In genomic region chr19:2887391-2887914, GRCh38 we compare ENCODE assay signal across 8 cellular contexts. TPM values are rescaled to one million over a fixed set of nuclear protein-coding genes. Genes with fewer than 3 reads are reported as not detected.
A peak's percentile ranks its signal among the peaks of the same experiment; 100 is the strongest.
DNase-seq lines count a peak whose midpoint lies in the region; ATAC-seq and TF ChIP-seq lines count a peak whose summit lies in the region.

No MANE protein-coding gene starts in this region.

- no peaks in the 10 kb centered on the region for H3K4me1 Mint-ChIP-seq in activated CD4-positive, alpha-beta T cell treated with anti-CD3 and anti-CD28 coated beads, Interleukin-2, amount 10 ng/mL, durations not matched to agents 24 days and 14 days

- intact Hi-C loops in activated CD4-positive, alpha-beta T cell treated with anti-CD3 and anti-CD28 coated beads, Interleukin-2, amount 10 ng/mL, durations not matched to agents 24 days and 14 days (cut with micrococcal nuclease) = loop anchor here (1.0 kb wide), 1 partner anchor 63 kb away; no protein-coding TSS in a partner anchor
- intact Hi-C loops in PC-3 (cut with micrococcal nuclease) (loop anchor here (2.0 kb wide), 1 partner anchor 63 kb away; no protein-coding TSS in a partner anchor), colonic mucosa (cut with DNase I) (loop anchor here (5.0 kb wide), 1 partner anchor 55 kb away; the partner anchor contains the start of gene ZNF77)

- peaks cover 5% of the 10 kb centered on the region; the same call in 1 of the 2 replicates for H3K4me1 ChIP-seq in PC-3 (ENCODE audit: insufficient read depth, low read length)
- H3K4me1 ChIP-seq in colonic mucosa = no peaks in the 10 kb centered on the region
- H3K4me1 ChIP-seq in lung (ENCODE audit: control insufficient read depth in 2 of 2, insufficient read depth in 2 of 2, low read length in 2 of 2) = peaks cover 0 to 1% of the 10 kb centered on the region in 2 donors

- H3K4me2 ChIP-seq in PC-3 (ENCODE audit: low read length) = peak overlapping the region; percentile 78

- H3K9me3 ChIP-seq in PC-3 (ENCODE audit: low read length) (no peaks in the 10 kb centered on the region), colonic mucosa (no peaks in the 10 kb centered on the region), lung (ENCODE audit: control insufficient read depth in 2 of 2, insufficient read depth in 1 of 2, low read length in 1 of 2) (no peaks in the 10 kb centered on the region)

- POLR2A ChIA-PET in PC-3 (lab: Charles Lee; ENCODE audit: unreplicated experiment) = interaction anchor here (0.7 kb wide), 1 partner anchor 62 kb away, joined by 5 read pairs; no protein-coding TSS in a partner anchor

- H3K36me3 ChIP-seq in PC-3 (ENCODE audit: low read depth, low read length) (no peaks in the 10 kb centered on the region), colonic mucosa (no peaks in the 10 kb centered on the region), lung (ENCODE audit: control insufficient read depth in 2 of 2, insufficient read depth in 2 of 2, low read length in 2 of 2) (no peaks in the 10 kb centered on the region)

- WGBS in lung, 2 donors = 23 to 29% methylated on average over 9 of the region's 9 CpGs

- H4K20me1 ChIP-seq in PC-3 (ENCODE audit: low read length) = no peaks in the 10 kb centered on the region

- H3K27me3 ChIP-seq in PC-3 (ENCODE audit: low read length) (no peaks in the 10 kb centered on the region), colonic mucosa (no peaks in the 10 kb centered on the region), lung (ENCODE audit: control insufficient read depth, insufficient read depth) (no peaks in the 10 kb centered on the region)

- no peak overlapping the region for H3K27ac Mint-ChIP-seq in activated CD4-positive, alpha-beta T cell treated with anti-CD3 and anti-CD28 coated beads, Interleukin-2, amount 10 ng/mL, durations not matched to agents 24 days and 14 days

- peak; percentile 66 for TF ChIP-seq CTCF in PC-3 (conservative IDR thresholded peaks at IDR 0.05; ENCODE audit: low read depth, low read length)
- peak; percentile 62 for TF ChIP-seq CTCF in colonic mucosa (IDR thresholded peaks at IDR 0.05)
- peak; percentile 38 for TF ChIP-seq CTCF in lung (IDR thresholded peaks at IDR 0.05; ENCODE audit: control extremely low read depth, extremely low read depth)

- peak overlapping the region; percentile 93 for H2AFZ ChIP-seq in PC-3 (ENCODE audit: low read length)

- peak; percentile 57 for DNase-seq in activated CD4-positive, alpha-beta T cell treated with anti-CD3 and anti-CD28 coated beads, Interleukin-2, amount 10 ng/mL, durations not matched to agents 24 days and 14 days
- no peak for DNase-seq in activated CD4-positive, alpha-beta T cell treated with anti-CD3 and anti-CD28 coated beads for 1 hour
- DNase-seq in Kasumi-1 (lab: John Stamatoyannopoulos, UW) (peak; percentile 94 to 95), PC-3 (peak; percentile 79), colonic mucosa (no peak), lung (ENCODE audit: low spot score) (no peak)

- H3K36me3 Mint-ChIP-seq in activated CD4-positive, alpha-beta T cell treated with anti-CD3 and anti-CD28 coated beads, Interleukin-2, amount 10 ng/mL, durations not matched to agents 24 days and 14 days (ENCODE audit: low read depth) = no peaks in the 10 kb centered on the region

- peak overlapping the region; percentile 55 for H3K4me3 ChIP-seq in PC-3 (ENCODE audit: low read length)
- no peak overlapping the region for H3K4me3 ChIP-seq in colonic mucosa
- no peak overlapping the region for H3K4me3 ChIP-seq in lung

- H3F3A ChIP-seq in PC-3 (ENCODE audit: low read length, unreplicated experiment) = no peaks in the 10 kb centered on the region

- H3K27ac ChIP-seq in PC-3 (ENCODE audit: low read length) = no peak overlapping the region
- no peak overlapping the region for H3K27ac ChIP-seq in colonic mucosa
- H3K27ac ChIP-seq in lung (ENCODE audit: low read depth in 1 of 2, low read length in 1 of 2) = peak overlapping the region in 1 of 2 donors; percentile 15

- H3K4me3 Mint-ChIP-seq in activated CD4-positive, alpha-beta T cell treated with anti-CD3 and anti-CD28 coated beads, Interleukin-2, amount 10 ng/mL, durations not matched to agents 24 days and 14 days = no peak overlapping the region

- no peaks in the 10 kb centered on the region for H3K27me3 Mint-ChIP-seq in activated CD4-positive, alpha-beta T cell treated with anti-CD3 and anti-CD28 coated beads, Interleukin-2, amount 10 ng/mL, durations not matched to agents 24 days and 14 days

- no peaks in the 10 kb centered on the region for H3K79me2 ChIP-seq in PC-3 (ENCODE audit: low read length)

- no peaks in the 10 kb centered on the region for H3K9me2 ChIP-seq in PC-3 (replicated peaks; ENCODE audit: low read length)

- peaks cover 3% of the 10 kb centered on the region for H3K9me3 Mint-ChIP-seq in activated CD4-positive, alpha-beta T cell treated with anti-CD3 and anti-CD28 coated beads, Interleukin-2, amount 10 ng/mL, durations not matched to agents 24 days and 14 days

- ATAC-seq in PC-3 (peak; percentile 89), lung (ENCODE audit: insufficient read depth, low FRiP score) (no peak), HG03097 (IDR thresholded peaks at IDR 0.05; ENCODE audit: low FRiP score, unreplicated experiment) (no peak), HG03175 (IDR thresholded peaks at IDR 0.05; ENCODE audit: unreplicated experiment) (no peak)

- no peak overlapping the region for H3K9ac ChIP-seq in PC-3 (ENCODE audit: low read length)
- no peak overlapping the region for H3K9ac ChIP-seq in colonic mucosa (ENCODE audit: low read depth in 2 of 2, low read length in 2 of 2)

- BruUV-seq in PC-3 (replicated peaks; lab: Mats Ljungman, UMichigan) = no TSS peak

- CTCF ChIA-PET in PC-3 (lab: Charles Lee) = interaction anchor here (0.7 to 1.4 kb wide), 4 partner anchors 13 to 63 kb away, joined by 3 to 11 read pairs (median 4); partner anchors contain the start of gene ZNF57

RNA-seq across cellular contexts. Expression of gene ZNF57, which starts 13.3 kb away (rescaled TPM):
- total RNA-seq in activated CD4-positive, alpha-beta T cell treated with anti-CD3 and anti-CD28 coated beads, Interleukin-2, amount 10 ng/mL, durations not matched to agents 24 days and 14 days = 2.6 and 2.8 TPM in 2 replicates
- total RNA-seq in PC-3 (2014; rRNA removed) (1.6 and 3.3 TPM in 2 replicates), colonic mucosa (10 to 100 TPM; 10.9 to 12.4 TPM), lung (1 to 10 TPM; 4.3 to 4.6 TPM)
- polyA plus RNA-seq in lung = 1 to 10 TPM; 4.0 to 5.5 TPM

RNA-seq across cellular contexts. Expression of gene ZNF556, which starts 20.3 kb away (rescaled TPM):
- total RNA-seq in activated CD4-positive, alpha-beta T cell treated with anti-CD3 and anti-CD28 coated beads, Interleukin-2, amount 10 ng/mL, durations not matched to agents 24 days and 14 days = not detected in 2 replicates
- 0.04 TPM in 1 of 2 replicates, not detected in the other for total RNA-seq in PC-3 (2014; rRNA removed)
- total RNA-seq in colonic mucosa = under 1 TPM in 1 of 2 donors, not detected in 1; 0.22 TPM
- total RNA-seq in lung = not detected
- under 1 TPM; 0.02 to 0.09 TPM for polyA plus RNA-seq in lung

RNA-seq across cellular contexts. Expression of gene ZNF555, which starts 46.2 kb away (rescaled TPM):
- total RNA-seq in activated CD4-positive, alpha-beta T cell treated with anti-CD3 and anti-CD28 coated beads, Interleukin-2, amount 10 ng/mL, durations not matched to agents 24 days and 14 days = 0.90 and 0.98 TPM in 2 replicates
- total RNA-seq in PC-3 (2014; rRNA removed) (0.75 and 0.84 TPM in 2 replicates), colonic mucosa (1 to 10 TPM; 3.2 to 5.5 TPM), lung (1 to 10 TPM; 5.0 to 9.6 TPM)
- polyA plus RNA-seq in lung = 1 to 10 TPM; 1.6 to 2.1 TPM

RNA-seq across cellular contexts. Expression of gene ZNF77, which starts 57.3 kb away (rescaled TPM):
- 4.8 and 5.8 TPM in 2 replicates for total RNA-seq in activated CD4-positive, alpha-beta T cell treated with anti-CD3 and anti-CD28 coated beads, Interleukin-2, amount 10 ng/mL, durations not matched to agents 24 days and 14 days
- total RNA-seq in PC-3 (2014; rRNA removed) (2.1 and 5.1 TPM in 2 replicates), colonic mucosa (1 to 10 TPM; 3.1 to 3.3 TPM), lung (1 to 10 TPM; 3.3 to 6.7 TPM)
- polyA plus RNA-seq in lung = 1 to 10 TPM; 3.0 to 3.2 TPM

Comparison
In these comparisons a context has a peak if more than half of its experiments do, and no peak if none do; other contexts are left out.
1. DNase-seq: peak in activated CD4-positive, alpha-beta T cell treated with anti-CD3 and anti-CD28 coated beads, Interleukin-2, amount 10 ng/mL, durations not matched to agents 24 days and 14 days (single experiment), Kasumi-1 (2 of 2) and PC-3 (single experiment); none in activated CD4-positive, alpha-beta T cell treated with anti-CD3 and anti-CD28 coated beads for 1 hour (single experiment), colonic mucosa (single experiment) and lung (single experiment).
2. Peak in every context shown above with its lines, with median percentiles within 50 percentile points of each other: CTCF ChIP-seq.